Comparison of ENCODE assay signal across 19 cellular contexts in the genomic region with DNA sequence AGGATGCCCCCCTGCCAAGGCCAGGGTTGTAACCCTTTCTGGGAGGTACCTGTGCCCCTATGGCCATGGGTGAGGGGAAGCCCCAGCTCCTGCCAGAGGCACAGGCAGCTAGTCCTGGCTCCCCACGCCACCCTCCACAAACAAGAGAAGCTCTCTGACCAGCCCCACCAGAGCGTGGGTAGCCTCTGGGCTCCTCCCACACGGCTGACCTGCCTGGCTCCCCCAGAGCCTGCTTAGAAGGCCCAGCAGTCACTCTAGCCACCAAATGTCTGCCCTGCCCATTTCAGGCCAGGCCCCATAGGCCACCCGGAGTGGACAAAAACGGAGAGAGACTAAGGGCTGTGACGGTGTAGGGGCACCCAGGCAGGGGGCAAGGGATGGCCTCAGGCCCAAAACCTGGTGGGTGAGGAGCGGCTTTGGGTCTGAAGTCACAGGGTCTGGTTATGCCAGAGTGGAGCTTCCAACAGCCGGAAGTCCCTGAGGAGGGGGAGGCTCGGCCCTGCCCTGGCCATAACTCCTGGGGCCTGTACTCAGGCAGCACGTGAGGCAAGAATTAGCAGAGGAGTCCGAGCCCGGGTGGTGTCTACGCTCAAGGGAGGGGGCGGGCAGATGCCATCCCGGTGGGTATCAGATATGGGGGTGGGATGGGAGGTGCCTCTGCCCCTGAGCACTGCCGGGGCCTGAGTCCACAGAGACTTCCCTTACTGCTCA.
A peak's percentile ranks its signal among the peaks of the same experiment; 100 is the strongest.
DNase-seq lines count a peak whose midpoint lies in the region; ATAC-seq and TF ChIP-seq lines count a peak whose summit lies in the region.
"Had no signal": no experiment of that assay in that cellular context is flagged by ENCODE, and none has a peak within 500 bp of the region (broad histone marks: within the 10 kb centered on the region; RNA-seq: fewer than 3 reads in every experiment).

No MANE protein-coding gene starts in this region.

- no peak for TF ChIP-seq POLR2A in transverse colon (IDR thresholded peaks at IDR 0.05)

- H2AFZ ChIP-seq in neural progenitor cell (replicated peaks) = no peak overlapping the region

- no peak overlapping the region for H3K4me3 ChIP-seq in neural progenitor cell
- no peak overlapping the region for H3K4me3 ChIP-seq in transverse colon
- H3K4me3 ChIP-seq: BLaER1, mucosa of descending colon, vagina had no signal

- TF ChIP-seq CTCF in neural progenitor cell (IDR thresholded peaks at IDR 0.05) = no peak
- TF ChIP-seq CTCF in transverse colon (IDR thresholded peaks at IDR 0.05) = no peak

- peaks cover 7% of the 10 kb centered on the region for H3K4me1 ChIP-seq in neural progenitor cell
- peaks cover 1 to 26% (median 11%) of the 10 kb centered on the region in 4 donors for H3K4me1 ChIP-seq in transverse colon

- DNase-seq in activated naive CD8-positive, alpha-beta T cell treated with anti-CD3 and anti-CD28 coated beads for 36 hours = no peak
- no peak for DNase-seq in activated naive CD8-positive, alpha-beta T cell treated with anti-CD3 and anti-CD28 coated beads, Interleukin-2, amount 50 U/mL, for 24 hours
- no peak for DNase-seq in central memory CD8-positive, alpha-beta T cell (ENCODE audit: low spot score in 2 of 2)
- DNase-seq in neural progenitor cell (ENCODE audit: low spot score) (no peak), transverse colon (no peak), NCI-H510A treated with DMSO at 0.1 percent for 48 hours (lab: John Stamatoyannopoulos, UW) (no peak), caudate nucleus (lab: John Stamatoyannopoulos, UW) (no peak)
- DNase-seq: activated CD4-positive, alpha-beta T cell treated with anti-CD3 and anti-CD28 coated beads for 48 hours; activated CD8-positive, alpha-beta memory T cell treated with anti-CD3 and anti-CD28 coated beads, Interleukin-2, amount 10 ng/mL, durations not matched to agents 7 days and 5 days; GOT3; kidney glomerular epithelial cell; MM.1S; stimulated activated naive CD4-positive, alpha-beta T cell treated with Interleukin-2 at 50 U/mL for 16 hours had no signal

- no peak for ATAC-seq in activated naive CD8-positive, alpha-beta T cell treated with anti-CD3 and anti-CD28 coated beads, Interleukin-2, amount 50 U/mL, for 24 hours
- ATAC-seq in central memory CD8-positive, alpha-beta T cell (replicated peaks; ENCODE audit: extremely low read depth, poor library complexity, severe bottlenecking) = no peak
- no peak for ATAC-seq in HG02623 (IDR thresholded peaks at IDR 0.05; ENCODE audit: unreplicated experiment)
- ATAC-seq: activated CD8-positive, alpha-beta memory T cell treated with anti-CD3 and anti-CD28 coated beads, Interleukin-2, amount 10 ng/mL, durations not matched to agents 7 days and 5 days; activated T-helper 17 cell treated with anti-CD3 and anti-CD28 coated beads, Interleukin-2, amount 50 U/mL, for 72 hours; mucosa of descending colon had no signal

- H3K4me1 Mint-ChIP-seq in activated naive CD8-positive, alpha-beta T cell treated with anti-CD3 and anti-CD28 coated beads for 36 hours = peaks cover 1% of the 10 kb centered on the region
- peaks cover 2% of the 10 kb centered on the region for H3K4me1 Mint-ChIP-seq in activated naive CD8-positive, alpha-beta T cell treated with anti-CD3 and anti-CD28 coated beads, Interleukin-2, amount 50 U/mL, for 24 hours
- no peaks in the 10 kb centered on the region for H3K4me1 Mint-ChIP-seq in central memory CD8-positive, alpha-beta T cell
- H3K4me1 Mint-ChIP-seq in neural progenitor cell = peaks cover 12% of the 10 kb centered on the region
- H3K4me1 Mint-ChIP-seq: activated CD8-positive, alpha-beta memory T cell treated with anti-CD3 and anti-CD28 coated beads, Interleukin-2, amount 10 ng/mL, durations not matched to agents 7 days and 5 days; activated T-helper 17 cell treated with anti-CD3 and anti-CD28 coated beads, Interleukin-2, amount 50 U/mL, for 72 hours had no signal

- peak overlapping the region; percentile 11 for H3K27ac Mint-ChIP-seq in activated naive CD8-positive, alpha-beta T cell treated with anti-CD3 and anti-CD28 coated beads for 36 hours
- H3K27ac Mint-ChIP-seq in activated naive CD8-positive, alpha-beta T cell treated with anti-CD3 and anti-CD28 coated beads, Interleukin-2, amount 50 U/mL, for 24 hours = no peak overlapping the region
- H3K27ac Mint-ChIP-seq in central memory CD8-positive, alpha-beta T cell (ENCODE audit: low read depth) = peak overlapping the region; percentile 49
- peak overlapping the region; percentile 74 for H3K27ac Mint-ChIP-seq in neural progenitor cell
- H3K27ac Mint-ChIP-seq: activated CD8-positive, alpha-beta memory T cell treated with anti-CD3 and anti-CD28 coated beads, Interleukin-2, amount 10 ng/mL, durations not matched to agents 7 days and 5 days; activated T-helper 17 cell treated with anti-CD3 and anti-CD28 coated beads, Interleukin-2, amount 50 U/mL, for 72 hours had no signal

- intact Hi-C loops in transverse colon (cut with DNase I; ENCODE audit: low total_unique reads) = loop anchor here (5.0 kb wide), 1 partner anchor 46 kb away; no protein-coding TSS in a partner anchor

- 80% methylated on average over 16 of the region's 16 CpGs; no CpG with 5 or more reads in 1 of the 2 donors for WGBS in transverse colon (ENCODE audit: low coverage in 1 of 2), 2 donors

- no peak overlapping the region for H3K4me2 ChIP-seq in neural progenitor cell
- H3K4me2 ChIP-seq: BLaER1 had no signal

- H3K27me3 Mint-ChIP-seq in activated naive CD8-positive, alpha-beta T cell treated with anti-CD3 and anti-CD28 coated beads for 36 hours = peaks cover 3% of the 10 kb centered on the region
- H3K27me3 Mint-ChIP-seq in activated naive CD8-positive, alpha-beta T cell treated with anti-CD3 and anti-CD28 coated beads, Interleukin-2, amount 50 U/mL, for 24 hours = peaks cover 4% of the 10 kb centered on the region
- H3K27me3 Mint-ChIP-seq in central memory CD8-positive, alpha-beta T cell = no peaks in the 10 kb centered on the region
- H3K27me3 Mint-ChIP-seq in neural progenitor cell (ENCODE audit: insufficient read depth, low read depth) = peaks cover 26% of the 10 kb centered on the region
- H3K27me3 Mint-ChIP-seq: activated CD8-positive, alpha-beta memory T cell treated with anti-CD3 and anti-CD28 coated beads, Interleukin-2, amount 10 ng/mL, durations not matched to agents 7 days and 5 days; activated T-helper 17 cell treated with anti-CD3 and anti-CD28 coated beads, Interleukin-2, amount 50 U/mL, for 72 hours had no signal

- no peak overlapping the region for H3K4me3 Mint-ChIP-seq in activated naive CD8-positive, alpha-beta T cell treated with anti-CD3 and anti-CD28 coated beads for 36 hours
- no peak overlapping the region for H3K4me3 Mint-ChIP-seq in activated naive CD8-positive, alpha-beta T cell treated with anti-CD3 and anti-CD28 coated beads, Interleukin-2, amount 50 U/mL, for 24 hours
- no peak overlapping the region for H3K4me3 Mint-ChIP-seq in central memory CD8-positive, alpha-beta T cell
- H3K4me3 Mint-ChIP-seq in neural progenitor cell = no peak overlapping the region
- H3K4me3 Mint-ChIP-seq: activated CD8-positive, alpha-beta memory T cell treated with anti-CD3 and anti-CD28 coated beads, Interleukin-2, amount 10 ng/mL, durations not matched to agents 7 days and 5 days; activated T-helper 17 cell treated with anti-CD3 and anti-CD28 coated beads, Interleukin-2, amount 50 U/mL, for 72 hours had no signal

- H3F3A ChIP-seq in neural progenitor cell (ENCODE audit: low read depth) = peaks cover 16% of the 10 kb centered on the region

- in situ Hi-C loops in transverse colon (cut with MboI; ENCODE audit: low pct_ligation_motif_present in 1 of 4, low pct_unique_long_range_greater_than_20kb in 1 of 4, low sequenced_read_pairs in 3 of 4) = no loop called here

- no peak for TF ChIP-seq EP300 in transverse colon (IDR thresholded peaks at IDR 0.05; ENCODE audit: low read depth)

- H3K36me3 ChIP-seq in neural progenitor cell (no peaks in the 10 kb centered on the region), transverse colon (peaks cover 0 to 5% (median 0%) of the 10 kb centered on the region in 4 donors)

- H3K9ac ChIP-seq in neural progenitor cell = no peak overlapping the region
- H3K9ac ChIP-seq: BLaER1 had no signal

- H4K20me1 ChIP-seq in neural progenitor cell (ENCODE audit: low read depth) = peaks cover 28% of the 10 kb centered on the region
- H4K20me1 ChIP-seq: BLaER1 had no signal

- no peaks in the 10 kb centered on the region for H3K36me3 Mint-ChIP-seq in activated naive CD8-positive, alpha-beta T cell treated with anti-CD3 and anti-CD28 coated beads for 36 hours
- peaks cover 1% of the 10 kb centered on the region for H3K36me3 Mint-ChIP-seq in activated naive CD8-positive, alpha-beta T cell treated with anti-CD3 and anti-CD28 coated beads, Interleukin-2, amount 50 U/mL, for 24 hours (ENCODE audit: low read depth)
- H3K36me3 Mint-ChIP-seq in central memory CD8-positive, alpha-beta T cell (ENCODE audit: insufficient read depth) = peaks cover 5% of the 10 kb centered on the region
- peaks cover 17% of the 10 kb centered on the region for H3K36me3 Mint-ChIP-seq in neural progenitor cell
- H3K36me3 Mint-ChIP-seq: activated CD8-positive, alpha-beta memory T cell treated with anti-CD3 and anti-CD28 coated beads, Interleukin-2, amount 10 ng/mL, durations not matched to agents 7 days and 5 days had no signal

- no peaks in the 10 kb centered on the region for H3K9me3 Mint-ChIP-seq in activated naive CD8-positive, alpha-beta T cell treated with anti-CD3 and anti-CD28 coated beads for 36 hours
- no peaks in the 10 kb centered on the region for H3K9me3 Mint-ChIP-seq in activated naive CD8-positive, alpha-beta T cell treated with anti-CD3 and anti-CD28 coated beads, Interleukin-2, amount 50 U/mL, for 24 hours
- H3K9me3 Mint-ChIP-seq in central memory CD8-positive, alpha-beta T cell = no peaks in the 10 kb centered on the region
- no peaks in the 10 kb centered on the region for H3K9me3 Mint-ChIP-seq in neural progenitor cell
- H3K9me3 Mint-ChIP-seq: activated T-helper 17 cell treated with anti-CD3 and anti-CD28 coated beads, Interleukin-2, amount 50 U/mL, for 72 hours had no signal

- no peaks in the 10 kb centered on the region for H3K9me3 ChIP-seq in neural progenitor cell (ENCODE audit: low read depth)
- no peaks in the 10 kb centered on the region for H3K9me3 ChIP-seq in transverse colon
- H3K9me3 ChIP-seq: BLaER1, mucosa of descending colon, vagina had no signal

- H3K79me2 ChIP-seq in neural progenitor cell (ENCODE audit: low read depth) = no peaks in the 10 kb centered on the region

- peaks cover 41% of the 10 kb centered on the region for H3K27me3 ChIP-seq in neural progenitor cell
- no peaks in the 10 kb centered on the region for H3K27me3 ChIP-seq in transverse colon
- H3K27me3 ChIP-seq: BLaER1 had no signal

- H3K27ac ChIP-seq in neural progenitor cell (no peak overlapping the region), transverse colon (peak overlapping the region; percentile 51 to 79 (median 60)), caudate nucleus (ENCODE audit: low read depth, low read length) (no peak overlapping the region)
- H3K27ac ChIP-seq: BLaER1, epithelial cell of prostate, vagina had no signal

Comparison
In these comparisons a context has a peak if more than half of its experiments do, and no peak if none do; other contexts are left out.
1. H3K27ac ChIP-seq: peak in transverse colon (4 of 4); none in neural progenitor cell (single experiment) and caudate nucleus (single experiment).